In the genomic region with DNA sequence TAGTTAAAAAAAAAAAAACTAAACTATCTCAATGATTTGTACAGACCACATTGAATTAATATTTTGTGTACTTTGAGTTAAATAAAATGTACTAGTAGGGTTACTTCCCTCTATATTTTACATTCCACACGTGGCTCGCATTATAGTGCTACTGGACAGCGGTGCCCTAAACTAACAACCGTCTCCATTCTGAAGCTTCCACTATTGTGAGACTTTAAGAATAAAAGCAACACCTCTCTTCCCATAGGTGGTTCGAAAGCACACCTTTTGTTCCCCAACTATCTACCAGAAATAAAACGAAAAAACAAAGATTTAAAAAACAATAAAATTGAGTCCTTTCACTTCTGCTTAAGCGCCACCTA, we compare ENCODE assay signal across 1 cellular context.
TF ChIP-seq lines count a peak whose summit lies in the region.

No MANE protein-coding gene starts in this region.

TF ChIP-seq in SK-N-SH treated with all-trans-retinoic acid at 6 μM for 48 hours, 23 proteins besides CTCF, POLR2A, EP300 and RAD21 (continued from another document):
- TF ChIP-seq ZFP3 (CRISPR knock-in tag; IDR thresholded peaks at IDR 0.05) = no peak
- TF ChIP-seq ZNF70 (CRISPR knock-in tag; IDR thresholded peaks at IDR 0.05) = no peak
